ENCODE assay signal across 1 cellular context in the genomic region with DNA sequence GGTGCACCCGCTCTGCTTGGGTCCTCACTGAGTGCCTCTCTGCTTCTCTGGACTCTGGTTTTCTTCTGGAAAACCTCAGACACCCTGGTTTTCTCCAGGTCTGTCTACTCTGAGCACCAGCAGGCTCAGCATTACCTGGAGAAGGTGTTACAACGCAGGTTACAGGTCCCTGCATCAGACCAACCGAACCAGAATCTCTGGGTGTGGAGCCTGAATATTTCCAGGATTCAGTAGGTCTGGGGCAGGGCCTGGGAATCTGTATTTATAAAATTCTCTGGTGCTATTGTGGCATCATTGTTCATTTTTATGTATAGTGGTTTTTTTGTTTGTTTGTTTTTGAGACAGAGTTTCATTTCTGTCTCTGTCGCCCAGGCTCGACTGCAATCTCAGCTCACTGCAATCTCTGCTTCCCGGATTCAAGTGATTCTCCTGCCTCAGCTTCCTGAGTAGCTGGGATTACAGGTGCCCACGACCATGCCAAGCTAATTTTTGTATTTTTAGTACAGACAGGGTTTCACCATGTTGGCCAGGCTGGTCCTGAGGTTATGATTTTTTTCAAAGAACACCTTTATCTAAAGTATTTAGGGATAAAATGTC.
TF ChIP-seq lines count a peak whose summit lies in the region.

No MANE protein-coding gene starts in this region.

TF ChIP-seq in WTC11, 78 proteins besides CTCF, POLR2A, EP300 and RAD21:
- TF ChIP-seq, protein P1, sequence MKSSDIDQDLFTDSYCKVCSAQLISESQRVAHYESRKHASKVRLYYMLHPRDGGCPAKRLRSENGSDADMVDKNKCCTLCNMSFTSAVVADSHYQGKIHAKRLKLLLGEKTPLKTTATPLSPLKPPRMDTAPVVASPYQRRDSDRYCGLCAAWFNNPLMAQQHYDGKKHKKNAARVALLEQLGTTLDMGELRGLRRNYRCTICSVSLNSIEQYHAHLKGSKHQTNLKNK (CRISPR knock-in tag; IDR thresholded peaks at IDR 0.05): no peak
- no peak for TF ChIP-seq ELF4 (CRISPR knock-in tag; IDR thresholded peaks at IDR 0.05; ENCODE audit: low read depth)
- TF ChIP-seq, protein P2, sequence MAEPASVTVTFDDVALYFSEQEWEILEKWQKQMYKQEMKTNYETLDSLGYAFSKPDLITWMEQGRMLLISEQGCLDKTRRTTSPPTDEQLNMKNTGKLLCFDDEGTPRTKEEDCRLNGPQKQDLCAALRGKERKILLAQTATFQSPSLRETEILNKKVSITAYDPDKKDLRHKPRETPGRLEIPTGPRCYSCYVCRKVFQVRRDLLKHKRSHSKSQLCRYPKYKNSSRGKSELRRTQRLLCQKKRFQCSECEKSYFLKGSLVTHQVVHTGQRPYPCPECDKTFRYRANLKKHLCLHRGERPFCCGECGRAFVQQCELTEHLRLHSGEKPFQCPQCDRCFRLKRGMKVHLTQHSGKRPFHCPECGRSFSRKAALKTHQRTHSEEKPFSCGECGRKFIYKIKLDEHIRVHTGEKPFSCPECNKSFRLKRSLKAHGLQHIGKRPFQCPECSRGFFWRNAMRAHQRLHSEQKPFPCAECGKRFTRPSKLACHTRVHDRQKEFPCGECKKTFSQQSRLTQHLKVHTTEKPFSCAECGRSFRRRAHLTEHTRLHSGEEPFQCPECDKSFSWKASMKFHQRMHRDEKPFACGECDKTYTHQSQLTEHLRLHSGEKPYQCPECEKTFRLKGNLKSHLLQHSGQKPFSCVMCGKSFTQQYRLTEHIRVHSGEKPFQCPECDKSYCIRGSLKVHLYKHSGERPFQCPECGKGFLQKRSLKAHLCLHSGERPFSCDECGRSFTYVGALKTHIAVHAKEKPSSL (CRISPR knock-in tag; conservative IDR thresholded peaks at IDR 0.05): no peak
- TF ChIP-seq HMGA2 (CRISPR knock-in tag; IDR thresholded peaks at IDR 0.05): no peak
- no peak for TF ChIP-seq GABPB1 (CRISPR knock-in tag; IDR thresholded peaks at IDR 0.05)
- TF ChIP-seq, protein P3, sequence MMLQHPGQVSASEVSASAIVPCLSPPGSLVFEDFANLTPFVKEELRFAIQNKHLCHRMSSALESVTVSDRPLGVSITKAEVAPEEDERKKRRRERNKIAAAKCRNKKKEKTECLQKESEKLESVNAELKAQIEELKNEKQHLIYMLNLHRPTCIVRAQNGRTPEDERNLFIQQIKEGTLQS (CRISPR knock-in tag; conservative IDR thresholded peaks at IDR 0.05): no peak
- TF ChIP-seq, protein P4, sequence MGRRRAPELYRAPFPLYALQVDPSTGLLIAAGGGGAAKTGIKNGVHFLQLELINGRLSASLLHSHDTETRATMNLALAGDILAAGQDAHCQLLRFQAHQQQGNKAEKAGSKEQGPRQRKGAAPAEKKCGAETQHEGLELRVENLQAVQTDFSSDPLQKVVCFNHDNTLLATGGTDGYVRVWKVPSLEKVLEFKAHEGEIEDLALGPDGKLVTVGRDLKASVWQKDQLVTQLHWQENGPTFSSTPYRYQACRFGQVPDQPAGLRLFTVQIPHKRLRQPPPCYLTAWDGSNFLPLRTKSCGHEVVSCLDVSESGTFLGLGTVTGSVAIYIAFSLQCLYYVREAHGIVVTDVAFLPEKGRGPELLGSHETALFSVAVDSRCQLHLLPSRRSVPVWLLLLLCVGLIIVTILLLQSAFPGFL (CRISPR knock-in tag; IDR thresholded peaks at IDR 0.05; ENCODE audit: borderline replicate concordance): no peak
- TF ChIP-seq CBFB (CRISPR knock-in tag; IDR thresholded peaks at IDR 0.05; ENCODE audit: low read depth): no peak
- no peak for TF ChIP-seq FOXP1 (CRISPR knock-in tag; IDR thresholded peaks at IDR 0.05; ENCODE audit: borderline replicate concordance)
- TF ChIP-seq FOXK1 (CRISPR knock-in tag; IDR thresholded peaks at IDR 0.05): no peak
- TF ChIP-seq, protein P5, sequence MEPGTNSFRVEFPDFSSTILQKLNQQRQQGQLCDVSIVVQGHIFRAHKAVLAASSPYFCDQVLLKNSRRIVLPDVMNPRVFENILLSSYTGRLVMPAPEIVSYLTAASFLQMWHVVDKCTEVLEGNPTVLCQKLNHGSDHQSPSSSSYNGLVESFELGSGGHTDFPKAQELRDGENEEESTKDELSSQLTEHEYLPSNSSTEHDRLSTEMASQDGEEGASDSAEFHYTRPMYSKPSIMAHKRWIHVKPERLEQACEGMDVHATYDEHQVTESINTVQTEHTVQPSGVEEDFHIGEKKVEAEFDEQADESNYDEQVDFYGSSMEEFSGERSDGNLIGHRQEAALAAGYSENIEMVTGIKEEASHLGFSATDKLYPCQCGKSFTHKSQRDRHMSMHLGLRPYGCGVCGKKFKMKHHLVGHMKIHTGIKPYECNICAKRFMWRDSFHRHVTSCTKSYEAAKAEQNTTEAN (CRISPR knock-in tag; IDR thresholded peaks at IDR 0.05): no peak
- no peak for TF ChIP-seq NFYB (CRISPR knock-in tag; conservative IDR thresholded peaks at IDR 0.05; ENCODE audit: low read depth)
- TF ChIP-seq, protein P6, sequence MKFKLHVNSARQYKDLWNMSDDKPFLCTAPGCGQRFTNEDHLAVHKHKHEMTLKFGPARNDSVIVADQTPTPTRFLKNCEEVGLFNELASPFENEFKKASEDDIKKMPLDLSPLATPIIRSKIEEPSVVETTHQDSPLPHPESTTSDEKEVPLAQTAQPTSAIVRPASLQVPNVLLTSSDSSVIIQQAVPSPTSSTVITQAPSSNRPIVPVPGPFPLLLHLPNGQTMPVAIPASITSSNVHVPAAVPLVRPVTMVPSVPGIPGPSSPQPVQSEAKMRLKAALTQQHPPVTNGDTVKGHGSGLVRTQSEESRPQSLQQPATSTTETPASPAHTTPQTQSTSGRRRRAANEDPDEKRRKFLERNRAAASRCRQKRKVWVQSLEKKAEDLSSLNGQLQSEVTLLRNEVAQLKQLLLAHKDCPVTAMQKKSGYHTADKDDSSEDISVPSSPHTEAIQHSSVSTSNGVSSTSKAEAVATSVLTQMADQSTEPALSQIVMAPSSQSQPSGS (CRISPR knock-in tag; IDR thresholded peaks at IDR 0.05; ENCODE audit: borderline replicate concordance, low read depth): no peak
- TF ChIP-seq TP53 (CRISPR knock-in tag; IDR thresholded peaks at IDR 0.05): no peak
- TF ChIP-seq, protein P7, sequence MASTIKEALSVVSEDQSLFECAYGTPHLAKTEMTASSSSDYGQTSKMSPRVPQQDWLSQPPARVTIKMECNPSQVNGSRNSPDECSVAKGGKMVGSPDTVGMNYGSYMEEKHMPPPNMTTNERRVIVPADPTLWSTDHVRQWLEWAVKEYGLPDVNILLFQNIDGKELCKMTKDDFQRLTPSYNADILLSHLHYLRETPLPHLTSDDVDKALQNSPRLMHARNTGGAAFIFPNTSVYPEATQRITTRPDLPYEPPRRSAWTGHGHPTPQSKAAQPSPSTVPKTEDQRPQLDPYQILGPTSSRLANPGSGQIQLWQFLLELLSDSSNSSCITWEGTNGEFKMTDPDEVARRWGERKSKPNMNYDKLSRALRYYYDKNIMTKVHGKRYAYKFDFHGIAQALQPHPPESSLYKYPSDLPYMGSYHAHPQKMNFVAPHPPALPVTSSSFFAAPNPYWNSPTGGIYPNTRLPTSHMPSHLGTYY (CRISPR knock-in tag; IDR thresholded peaks at IDR 0.05): no peak
- no peak for TF ChIP-seq CREM (CRISPR knock-in tag; IDR thresholded peaks at IDR 0.05)
- no peak for TF ChIP-seq SP1 (CRISPR knock-in tag; conservative IDR thresholded peaks at IDR 0.05)
- TF ChIP-seq ESRRA (CRISPR knock-in tag; IDR thresholded peaks at IDR 0.05; ENCODE audit: borderline replicate concordance): no peak
- TF ChIP-seq, protein P8, sequence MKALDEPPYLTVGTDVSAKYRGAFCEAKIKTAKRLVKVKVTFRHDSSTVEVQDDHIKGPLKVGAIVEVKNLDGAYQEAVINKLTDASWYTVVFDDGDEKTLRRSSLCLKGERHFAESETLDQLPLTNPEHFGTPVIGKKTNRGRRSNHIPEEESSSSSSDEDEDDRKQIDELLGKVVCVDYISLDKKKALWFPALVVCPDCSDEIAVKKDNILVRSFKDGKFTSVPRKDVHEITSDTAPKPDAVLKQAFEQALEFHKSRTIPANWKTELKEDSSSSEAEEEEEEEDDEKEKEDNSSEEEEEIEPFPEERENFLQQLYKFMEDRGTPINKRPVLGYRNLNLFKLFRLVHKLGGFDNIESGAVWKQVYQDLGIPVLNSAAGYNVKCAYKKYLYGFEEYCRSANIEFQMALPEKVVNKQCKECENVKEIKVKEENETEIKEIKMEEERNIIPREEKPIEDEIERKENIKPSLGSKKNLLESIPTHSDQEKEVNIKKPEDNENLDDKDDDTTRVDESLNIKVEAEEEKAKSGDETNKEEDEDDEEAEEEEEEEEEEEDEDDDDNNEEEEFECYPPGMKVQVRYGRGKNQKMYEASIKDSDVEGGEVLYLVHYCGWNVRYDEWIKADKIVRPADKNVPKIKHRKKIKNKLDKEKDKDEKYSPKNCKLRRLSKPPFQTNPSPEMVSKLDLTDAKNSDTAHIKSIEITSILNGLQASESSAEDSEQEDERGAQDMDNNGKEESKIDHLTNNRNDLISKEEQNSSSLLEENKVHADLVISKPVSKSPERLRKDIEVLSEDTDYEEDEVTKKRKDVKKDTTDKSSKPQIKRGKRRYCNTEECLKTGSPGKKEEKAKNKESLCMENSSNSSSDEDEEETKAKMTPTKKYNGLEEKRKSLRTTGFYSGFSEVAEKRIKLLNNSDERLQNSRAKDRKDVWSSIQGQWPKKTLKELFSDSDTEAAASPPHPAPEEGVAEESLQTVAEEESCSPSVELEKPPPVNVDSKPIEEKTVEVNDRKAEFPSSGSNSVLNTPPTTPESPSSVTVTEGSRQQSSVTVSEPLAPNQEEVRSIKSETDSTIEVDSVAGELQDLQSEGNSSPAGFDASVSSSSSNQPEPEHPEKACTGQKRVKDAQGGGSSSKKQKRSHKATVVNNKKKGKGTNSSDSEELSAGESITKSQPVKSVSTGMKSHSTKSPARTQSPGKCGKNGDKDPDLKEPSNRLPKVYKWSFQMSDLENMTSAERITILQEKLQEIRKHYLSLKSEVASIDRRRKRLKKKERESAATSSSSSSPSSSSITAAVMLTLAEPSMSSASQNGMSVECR (CRISPR knock-in tag; IDR thresholded peaks at IDR 0.05; ENCODE audit: borderline replicate concordance): no peak
